1 cellular context compared by ENCODE assay signal in genomic region chr6:100296810-100297544, GRCh38.
TF ChIP-seq lines count a peak whose summit lies in the region.

No MANE protein-coding gene starts in this region.

TF ChIP-seq in GM23338, 12 proteins besides CTCF, POLR2A, EP300 and RAD21 (continued from another document):
- TF ChIP-seq ETS1 (IDR thresholded peaks at IDR 0.05), result no peak
- no peak for TF ChIP-seq ZNF114 (CRISPR knock-in tag; IDR thresholded peaks at IDR 0.05)
- TF ChIP-seq EZH2 (IDR thresholded peaks at IDR 0.05; ENCODE audit: low read depth, unreplicated experiment), result no peak
- no peak for TF ChIP-seq ZNF331 (CRISPR knock-in tag; IDR thresholded peaks at IDR 0.05; ENCODE audit: low read depth)
- no peak for TF ChIP-seq EZH2phosphoT487 (IDR thresholded peaks at IDR 0.05; ENCODE audit: unreplicated experiment)
